ENCODE assay signal across 24 cellular contexts in genomic region chr22:42829311-42829710, GRCh38.
"Had no signal": no experiment of that assay in that cellular context is flagged by ENCODE, and none has a peak within 500 bp of the region (broad histone marks: within the 10 kb centered on the region; RNA-seq: fewer than 3 reads in every experiment).

No MANE protein-coding gene starts in this region.

- H3K27me3 ChIP-seq: left lung, pancreas, right atrium auricular region, spleen, testis had no signal

- H3K4me1 ChIP-seq: left lung, pancreas, psoas muscle, right atrium auricular region, spleen, testis had no signal

- ATAC-seq: activated T-helper 17 cell treated with anti-CD3 and anti-CD28 coated beads, Interleukin-2, amount 50 U/mL, for 72 hours; left lung; pancreas; psoas muscle had no signal

- H3K4me1 Mint-ChIP-seq: brain had no signal

- H3K27ac Mint-ChIP-seq: activated T-helper 17 cell treated with anti-CD3 and anti-CD28 coated beads, Interleukin-2, amount 50 U/mL, for 72 hours; dendritic cell treated with granulocyte-macrophage colony-stimulating factor and Interleukin-4, amounts not matched to agents 40 ng/mL and 50 ng/mL, for 4 days; T-helper 2 cell treated with Interferon-gamma antibody and Interleukin-4, amounts not matched to agents 5 μg/mL and 100 μg/mL, for 36 hours; type B pancreatic cell had no signal

- H3K4me3 Mint-ChIP-seq: activated T-helper 17 cell treated with anti-CD3 and anti-CD28 coated beads, Interleukin-2, amount 50 U/mL, for 72 hours; brain; dendritic cell treated with granulocyte-macrophage colony-stimulating factor and Interleukin-4, amounts not matched to agents 40 ng/mL and 50 ng/mL, for 4 days; T-helper 2 cell treated with Interferon-gamma antibody and Interleukin-4, amounts not matched to agents 5 μg/mL and 100 μg/mL, for 36 hours; type B pancreatic cell had no signal

- DNase-seq: activated CD4-positive, alpha-beta T cell treated with anti-CD3 and anti-CD28 coated beads for 1 hour; activated CD4-positive, alpha-beta T cell treated with anti-CD3 and anti-CD28 coated beads, Interleukin-2, amount 50 U/mL, for 4 hours; activated T-cell treated with anti-CD3 and anti-CD28 coated beads for 4 hours; aorta; effector CD4-positive, alpha-beta T cell; erythroblast; foreskin fibroblast; left lung; naive thymus-derived CD4-positive, alpha-beta T cell; pancreas; psoas muscle; SK-N-SH; spleen; stimulated activated CD4-positive, alpha-beta T cell treated with anti-CD3 and anti-CD28 coated beads, Interleukin-4, amount 100 ng/mL, for 1 hour; stimulated activated naive CD4-positive, alpha-beta T cell; WERI-Rb-1 had no signal

- H3K27ac ChIP-seq: left lung, pancreas, psoas muscle, right atrium auricular region, spleen, testis, WERI-Rb-1 had no signal

- H3K9ac ChIP-seq: SK-N-SH had no signal

- H3K27me3 Mint-ChIP-seq: activated T-helper 17 cell treated with anti-CD3 and anti-CD28 coated beads, Interleukin-2, amount 50 U/mL, for 72 hours; brain; dendritic cell treated with granulocyte-macrophage colony-stimulating factor and Interleukin-4, amounts not matched to agents 40 ng/mL and 50 ng/mL, for 4 days; naive thymus-derived CD4-positive, alpha-beta T cell; type B pancreatic cell had no signal

- H3K4me2 ChIP-seq: SK-N-SH had no signal

- H3K4me3 ChIP-seq: left lung, lung, pancreas, psoas muscle, right atrium auricular region, spleen, testis had no signal

- H3K9me3 Mint-ChIP-seq: activated T-helper 17 cell treated with anti-CD3 and anti-CD28 coated beads, Interleukin-2, amount 50 U/mL, for 72 hours; brain; dendritic cell treated with granulocyte-macrophage colony-stimulating factor and Interleukin-4, amounts not matched to agents 40 ng/mL and 50 ng/mL, for 4 days; naive thymus-derived CD4-positive, alpha-beta T cell; T-helper 2 cell treated with Interferon-gamma antibody and Interleukin-4, amounts not matched to agents 5 μg/mL and 100 μg/mL, for 36 hours; type B pancreatic cell had no signal

- H3K9me3 ChIP-seq: left lung, pancreas, psoas muscle, right atrium auricular region, SK-N-SH, spleen, testis had no signal
